Comparison of ENCODE assay signal across 9 cellular contexts in the genomic region with DNA sequence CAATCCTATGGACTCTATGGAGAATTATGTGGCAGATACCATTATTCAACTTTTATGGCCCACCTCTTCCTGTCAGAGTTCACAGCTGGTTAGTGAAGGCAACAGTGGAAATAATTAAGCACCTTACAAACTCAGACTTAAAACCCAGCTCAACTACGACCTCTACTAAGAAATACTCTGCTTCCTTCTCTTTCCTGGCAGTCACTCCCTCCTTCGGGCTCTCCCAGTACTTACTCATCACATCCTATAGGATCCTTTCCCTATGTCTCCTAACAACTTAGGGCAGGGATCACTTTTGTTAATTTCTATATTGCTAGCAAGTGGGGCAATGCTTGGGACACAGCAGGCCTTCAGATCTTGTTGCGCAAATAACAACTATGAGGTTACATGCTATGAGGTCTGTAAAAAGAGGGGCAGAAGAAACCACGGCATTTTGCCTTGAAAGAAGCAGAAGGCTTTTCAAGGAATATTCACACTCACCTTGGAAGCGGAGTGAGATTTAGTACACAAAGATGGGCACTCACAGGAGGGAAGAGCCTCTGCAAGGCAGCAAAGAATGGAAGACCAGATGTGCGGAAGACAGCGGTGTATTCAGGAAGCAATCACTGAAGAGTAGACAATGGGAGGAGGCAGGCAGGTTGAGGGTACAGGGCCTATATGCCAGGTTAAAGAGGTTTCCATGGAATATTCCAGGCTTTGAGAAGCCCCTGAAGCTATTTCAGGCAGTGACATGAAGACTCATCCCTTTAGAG. TPM values are rescaled to one million over a fixed set of nuclear protein-coding genes. Genes with fewer than 3 reads are reported as not detected.
DNase-seq lines count a peak whose midpoint lies in the region; ATAC-seq, FAIRE-seq and TF ChIP-seq lines count a peak whose summit lies in the region.
"Had no signal": no experiment of that assay in that cellular context is flagged by ENCODE, and none has a peak within 500 bp of the region (broad histone marks: within the 10 kb centered on the region; RNA-seq: fewer than 3 reads in every experiment).

No MANE protein-coding gene starts in this region.

- no peak overlapping the region for H2BK120ac ChIP-seq in H9 (ENCODE audit: low read depth, low read length, poor library complexity, severe bottlenecking)

- no peak overlapping the region for H4K91ac ChIP-seq in H9 (ENCODE audit: insufficient read length, low read depth, low read length)

- no peak overlapping the region for H2BK5ac ChIP-seq in H9 (ENCODE audit: insufficient read length, low read length)

- no peaks in the 10 kb centered on the region for H3K9me1 ChIP-seq in keratinocyte (ENCODE audit: control insufficient read depth, extremely low read depth, insufficient read depth, low read length)

- POLR2A ChIA-PET in WTC11 (lab: Charles Lee), result no interaction called here

- no peak overlapping the region for H3K56ac ChIP-seq in H9 (ENCODE audit: insufficient read length, low read depth, low read length)

- H3K4ac ChIP-seq in H9 (ENCODE audit: low read depth, low read length), result no peak overlapping the region

- dilution Hi-C loops in keratinocyte (cut with MboI; ENCODE audit: extremely low pct_ligation_motif_present, low sequenced_read_pairs), result no loop called here

- H3K9me3 ChIP-seq in H9 (ENCODE audit: control insufficient read depth, low read depth, low read length), result no peaks in the 10 kb centered on the region
- no peaks in the 10 kb centered on the region for H3K9me3 ChIP-seq in keratinocyte (ENCODE audit: control insufficient read depth, low read depth, low read length)

- peaks cover 6% of the 10 kb centered on the region for H3K27me3 Mint-ChIP-seq in H9 (ENCODE audit: low read depth)
- no peaks in the 10 kb centered on the region; the same call in 1 of the 2 replicates for H3K27me3 Mint-ChIP-seq in WTC11 (ENCODE audit: low read depth)

- H2BK20ac ChIP-seq in H9 (ENCODE audit: low read depth, low read length, poor library complexity, severe bottlenecking), result no peak overlapping the region

- H3K4me3 Mint-ChIP-seq in H9, result peak overlapping the region; percentile 21 to 39; a peak in 4 of 5 replicates
- H3K4me3 Mint-ChIP-seq in WTC11, result peak overlapping the region; percentile 42

- no peak overlapping the region for H2BK15ac ChIP-seq in H9 (ENCODE audit: low read depth, low read length)

- H3K27me3 ChIP-seq in H9 (ENCODE audit: insufficient read depth, low read length), result no peaks in the 10 kb centered on the region
- H3K27me3 ChIP-seq in keratinocyte (ENCODE audit: control insufficient read depth, extremely low read depth, insufficient read depth, low read length), result no peaks in the 10 kb centered on the region

- no peaks in the 10 kb centered on the region for H3K79me2 ChIP-seq in H9 (ENCODE audit: insufficient read depth, low read length)
- H3K79me2 ChIP-seq in keratinocyte (ENCODE audit: control insufficient read depth, insufficient read depth, low read length), result peaks cover 36% of the 10 kb centered on the region

- H3K27ac Mint-ChIP-seq in H9 (no peak overlapping the region), WTC11 (no peak overlapping the region)

- no peak overlapping the region for H4K8ac ChIP-seq in H9 (replicated peaks; ENCODE audit: insufficient read length, low read depth, low read length)

- H3K4me2 ChIP-seq in H9 (ENCODE audit: insufficient read depth, insufficient read length, low read length), result no peak overlapping the region
- peak overlapping the region; percentile 90 for H3K4me2 ChIP-seq in keratinocyte (ENCODE audit: control insufficient read depth, extremely low read depth, insufficient read depth, low read depth, low read length)

- H3K23ac ChIP-seq in H9 (ENCODE audit: insufficient read length, low read depth, low read length), result no peak overlapping the region

- no CpG with 5 or more reads among the region's 7 CpGs for WGBS in H9 (ENCODE audit: extremely low coverage, insufficient read length, low lambda C conversion rate)

- H3K18ac ChIP-seq in H9 (ENCODE audit: insufficient read length, low read depth, low read length), result no peak overlapping the region

- H2BK12ac ChIP-seq in H9 (ENCODE audit: insufficient read length, low read depth, low read length), result no peak overlapping the region

- H3K14ac ChIP-seq in H9 (ENCODE audit: insufficient read depth, low read length), result no peak overlapping the region

- in situ Hi-C loops in KBM-7 (cut with MboI; ENCODE audit: low pct_unique_long_range_greater_than_20kb, low sequenced_read_pairs), result no loop called here

- H3K4me1 ChIP-seq in H9 (ENCODE audit: insufficient read depth, low read length) (peaks cover 8% of the 10 kb centered on the region; the same call in 1 of the 2 replicates), keratinocyte (ENCODE audit: control insufficient read depth, extremely low read depth, insufficient read depth, low read length) (peaks cover 45% of the 10 kb centered on the region)

- no peaks in the 10 kb centered on the region for H3K36me3 ChIP-seq in keratinocyte (ENCODE audit: control insufficient read depth in 2 of 2, extremely low read depth in 1 of 2, insufficient read depth in 2 of 2, low read length in 2 of 2)

- no peak overlapping the region for H3T11ph ChIP-seq in H9 (ENCODE audit: low read length)

- no peak for FAIRE-seq in keratinocyte (lab: Jason Lieb, UNC)

- H2AFZ ChIP-seq in H9 (ENCODE audit: low read length) (no peak overlapping the region), keratinocyte (ENCODE audit: control insufficient read depth, low read length) (no peak overlapping the region)

- no peak overlapping the region for H3K4me3 ChIP-seq in keratinocyte (ENCODE audit: control insufficient read depth in 2 of 3, extremely low read depth in 1 of 3, insufficient read depth in 2 of 3, low read depth in 1 of 3, low read length in 3 of 3)

- no peaks in the 10 kb centered on the region for H3K79me1 ChIP-seq in H9 (ENCODE audit: insufficient read depth, low read depth, low read length, poor library complexity, severe bottlenecking)

- DNase-seq in AML-193 (lab: John Stamatoyannopoulos, UW) (peak; percentile 47 to 56), H9 (no peak), WTC11 (ENCODE audit: low spot score) (no peak), keratinocyte (ENCODE audit: low read depth, low spot score) (no peak), KBM-7 (no peak), cardiac septum (ENCODE audit: low spot score) (no peak), NCI-H2227 treated with DMSO at 0.1 percent for 48 hours (lab: John Stamatoyannopoulos, UW) (no peak)
- DNase-seq: islet precursor cell had no signal

- no peak overlapping the region for H4K5ac ChIP-seq in H9 (ENCODE audit: insufficient read length, low read depth, low read length)

- TF ChIP-seq CTCF in H9 (conservative IDR thresholded peaks at IDR 0.05), result no peak
- no peak for TF ChIP-seq CTCF in WTC11 (IDR thresholded peaks at IDR 0.05)
- no peak for TF ChIP-seq CTCF in keratinocyte (optimal IDR thresholded peaks at IDR 0.05 in 1 of 3, IDR thresholded peaks at IDR 0.05 in 1 of 3, conservative IDR thresholded peaks at IDR 0.05 in 1 of 3; ENCODE audit: extremely low read depth in 1 of 3, insufficient read depth in 2 of 3, low read length in 3 of 3)

- H3K27ac ChIP-seq in H9 (ENCODE audit: insufficient read length, low read depth, low read length), result no peak overlapping the region
- H3K27ac ChIP-seq in keratinocyte (ENCODE audit: control insufficient read depth, insufficient read depth, low read length), result no peak overlapping the region

- CTCF ChIA-PET in WTC11 (lab: Charles Lee), result no interaction called here

- H3K9me3 Mint-ChIP-seq in H9, result no peaks in the 10 kb centered on the region
- no peaks in the 10 kb centered on the region for H3K9me3 Mint-ChIP-seq in WTC11

- ATAC-seq in WTC11, result no peak
- no peak for ATAC-seq in esophagus mucosa

- H3K23me2 ChIP-seq in H9 (ENCODE audit: insufficient read length, low read depth, low read length, poor library complexity, severe bottlenecking), result peaks cover 4% of the 10 kb centered on the region

- intact Hi-C loops in cardiac septum (cut with DNase I), result loop anchor here (5.0 kb wide), 1 partner anchor 108 kb away; no protein-coding TSS in a partner anchor

- H3K4me1 Mint-ChIP-seq in H9, result peaks cover 36 to 44% of the 10 kb centered on the region in 2 experiments
- H3K4me1 Mint-ChIP-seq in WTC11, result peaks cover 44% of the 10 kb centered on the region

- H2AK5ac ChIP-seq in H9 (ENCODE audit: insufficient read length, low read length), result no peak overlapping the region

- H3K9ac ChIP-seq in H9 (ENCODE audit: extremely low read depth, insufficient read length, low read length) (no peak overlapping the region), keratinocyte (ENCODE audit: control insufficient read depth, extremely low read depth, insufficient read depth, low read length) (no peak overlapping the region)

- H3K36me3 Mint-ChIP-seq in H9 (ENCODE audit: insufficient read depth in 1 of 3, low read depth in 3 of 3) (no peaks in the 10 kb centered on the region; a peak in 1 of 7 replicates), WTC11 (no peaks in the 10 kb centered on the region)

- H4K20me1 ChIP-seq in H9 (ENCODE audit: control insufficient read depth, insufficient read depth, insufficient read length), result no peaks in the 10 kb centered on the region
- H4K20me1 ChIP-seq in keratinocyte (ENCODE audit: control insufficient read depth, extremely low read depth, insufficient read depth, low read length), result no peaks in the 10 kb centered on the region

RNA-seq across cellular contexts. Expression of gene STK39, which starts 2.1 kb away (rescaled TPM):
- total RNA-seq in H9 (2021) (22.1 and 22.7 TPM in 2 replicates), WTC11 (2021) (20.5 to 22.1 TPM (median 21.6 TPM) in 3 replicates), esophagus mucosa (29.6 TPM), cardiac septum (24.6 TPM)
- polyA plus RNA-seq in keratinocyte, result 10.5 to 20.7 TPM (median 14.0 TPM) in 3 replicates
- polyA plus RNA-seq in keratinocyte (2011; ENCODE audit: low read depth), result 7.3 TPM
- polyA plus RNA-seq in keratinocyte (2011; cell fraction: cytosol; rRNA removed), result 10.2 and 15.7 TPM in 2 replicates
- polyA plus RNA-seq in keratinocyte (2011; cell fraction: nucleus; rRNA removed), result 8.6 and 11.3 TPM in 2 replicates
- polyA plus RNA-seq in keratinocyte (2012; ENCODE audit: low replicate concordance), result 11.1 and 16.7 TPM in 2 replicates
- 4.3 to 12.8 TPM (median 5.0 TPM) in 3 replicates for polyA minus RNA-seq in keratinocyte
- polyA minus RNA-seq in keratinocyte (2011; cell fraction: cytosol; rRNA and poly(A)+ RNA removed), result 6.3 TPM
- polyA minus RNA-seq in keratinocyte (2011; cell fraction: nucleus; rRNA and poly(A)+ RNA removed), result 7.0 and 15.6 TPM in 2 replicates

Comparison
In these comparisons a context has a peak if more than half of its experiments do, and no peak if none do; other contexts are left out.
1. DNase-seq: peak in AML-193 (2 of 2); none in H9 (single experiment), WTC11 (single experiment), keratinocyte (single experiment), KBM-7 (single experiment), cardiac septum (single experiment) and NCI-H2227 treated with DMSO at 0.1 percent for 48 hours (single experiment).